1 cellular context compared by ENCODE assay signal in genomic region chr16:46621902-46622676, GRCh38.
TF ChIP-seq lines count a peak whose summit lies in the region.

No MANE protein-coding gene starts in this region.

TF ChIP-seq in HepG2, 621 proteins besides CTCF, POLR2A, EP300 and RAD21 (continued from another document and continues in another):
- no peak for TF ChIP-seq ZBTB10 (CRISPR knock-in tag; IDR thresholded peaks at IDR 0.05; ENCODE audit: borderline replicate concordance)
- no peak for TF ChIP-seq ARID4A (CRISPR knock-in tag; IDR thresholded peaks at IDR 0.05; ENCODE audit: borderline replicate concordance)
- TF ChIP-seq ETV5 (CRISPR knock-in tag; IDR thresholded peaks at IDR 0.05; ENCODE audit: borderline replicate concordance), result peak; percentile 7; the same call in 1 of the 2 replicates
- no peak for TF ChIP-seq RARG (CRISPR knock-in tag; IDR thresholded peaks at IDR 0.05; ENCODE audit: low read depth)
- TF ChIP-seq MED1 (CRISPR knock-in tag; IDR thresholded peaks at IDR 0.05), result peak; percentile 28
- TF ChIP-seq HNRNPLL (IDR thresholded peaks at IDR 0.05; ENCODE audit: low read depth, low read length, poor library complexity, severe bottlenecking), result no peak
- TF ChIP-seq RNF2 (conservative IDR thresholded peaks at IDR 0.05; ENCODE audit: low read depth), result no peak
- TF ChIP-seq ZBTB43 (CRISPR knock-in tag; conservative IDR thresholded peaks at IDR 0.05), result no peak
- TF ChIP-seq ZBTB7B (CRISPR knock-in tag; IDR thresholded peaks at IDR 0.05), result no peak
- TF ChIP-seq MNT (IDR thresholded peaks at IDR 0.05), result no peak
- no peak for TF ChIP-seq NFRKB (IDR thresholded peaks at IDR 0.05)
- no peak for TF ChIP-seq TFDP2 (CRISPR knock-in tag; IDR thresholded peaks at IDR 0.05)
- TF ChIP-seq ZNF709 (CRISPR knock-in tag; IDR thresholded peaks at IDR 0.05), result no peak
- TF ChIP-seq KDM3A (CRISPR knock-in tag; IDR thresholded peaks at IDR 0.05; ENCODE audit: low read depth), result no peak
- TF ChIP-seq NR1H2 (CRISPR knock-in tag; IDR thresholded peaks at IDR 0.05; ENCODE audit: borderline replicate concordance, low read depth), result no peak
- peak; percentile 65; the same call in 1 of the 2 replicates for TF ChIP-seq KDM1A (CRISPR knock-in tag; IDR thresholded peaks at IDR 0.05)
- no peak for TF ChIP-seq MXI1 (IDR thresholded peaks at IDR 0.05; ENCODE audit: borderline replicate concordance, low read depth, low read length)
- TF ChIP-seq SOX6 (IDR thresholded peaks at IDR 0.05), result no peak
- TF ChIP-seq SOX6 (CRISPR knock-in tag; IDR thresholded peaks at IDR 0.05), result peak; percentile 51; the same call in 1 of the 2 replicates
- TF ChIP-seq GLMP (CRISPR knock-in tag; IDR thresholded peaks at IDR 0.05; ENCODE audit: borderline replicate concordance), result no peak
- TF ChIP-seq KDM2A (CRISPR knock-in tag; IDR thresholded peaks at IDR 0.05; ENCODE audit: borderline replicate concordance, low read depth), result no peak
- TF ChIP-seq HMGXB4 (CRISPR knock-in tag; IDR thresholded peaks at IDR 0.05; ENCODE audit: borderline replicate concordance in 1 of 2, low read depth in 1 of 2), result no peak
- TF ChIP-seq ZNF790 (CRISPR knock-in tag; IDR thresholded peaks at IDR 0.05; ENCODE audit: borderline replicate concordance), result no peak
- no peak for TF ChIP-seq SRSF4 (IDR thresholded peaks at IDR 0.05; ENCODE audit: low read depth, low read length, poor library complexity, severe bottlenecking)
- no peak for TF ChIP-seq ZBTB39 (CRISPR knock-in tag; IDR thresholded peaks at IDR 0.05)
- 0 out of 2 replicates have a peak, but pooled peaks have one; percentile 27 for TF ChIP-seq ADNP (CRISPR knock-in tag; IDR thresholded peaks at IDR 0.05)
- 0 out of 4 replicates have a peak, but pooled peaks of 1 of the 2 experiments have one; percentile 29 for TF ChIP-seq NR2F1 (CRISPR knock-in tag; IDR thresholded peaks at IDR 0.05)
- no peak; the same call in 1 of the 2 replicates for TF ChIP-seq HBP1 (CRISPR knock-in tag; IDR thresholded peaks at IDR 0.05; ENCODE audit: low read depth)
- TF ChIP-seq STAT6 (CRISPR knock-in tag; IDR thresholded peaks at IDR 0.05; ENCODE audit: borderline replicate concordance), result no peak
- TF ChIP-seq HOXA9 (CRISPR knock-in tag; IDR thresholded peaks at IDR 0.05; ENCODE audit: borderline replicate concordance), result no peak
- TF ChIP-seq JUND (CRISPR knock-in tag; IDR thresholded peaks at IDR 0.05), result no peak
- no peak for TF ChIP-seq ARID3A (IDR thresholded peaks at IDR 0.05; ENCODE audit: low read depth, low read length)
- no peak for TF ChIP-seq SNRNP70 (IDR thresholded peaks at IDR 0.05; ENCODE audit: low read depth, low read length)
- TF ChIP-seq NFE2 (CRISPR knock-in tag; IDR thresholded peaks at IDR 0.05), result no peak
